Comparison of ENCODE assay signal across 13 cellular contexts in genomic region chrX:43676960-43677582, GRCh38. TPM values are rescaled to one million over a fixed set of nuclear protein-coding genes. Genes with fewer than 3 reads are reported as not detected.
DNase-seq lines count a peak whose midpoint lies in the region; ATAC-seq, FAIRE-seq and TF ChIP-seq lines count a peak whose summit lies in the region.
"Had no signal": no experiment of that assay in that cellular context is flagged by ENCODE, and none has a peak within 500 bp of the region (broad histone marks: within the 10 kb centered on the region; RNA-seq: fewer than 3 reads in every experiment).

No MANE protein-coding gene starts in this region.

- TF ChIP-seq POLR2A in H1 (IDR thresholded peaks at IDR 0.05; ENCODE audit: control extremely low read depth in 1 of 2, low read depth in 2 of 2, low read length in 2 of 2) = no peak

- no peak overlapping the region for H3K4me2 ChIP-seq in H1 (ENCODE audit: insufficient read depth in 1 of 2, low read depth in 2 of 2, low read length in 2 of 2)

- H2BK5ac ChIP-seq in H1 (ENCODE audit: low read depth, low read length) = no peak overlapping the region

- no peak overlapping the region for H4K91ac ChIP-seq in H1 (replicated peaks; ENCODE audit: insufficient read length, low read length)

- no peak overlapping the region for H2AFZ ChIP-seq in H1 (ENCODE audit: low read length)

- H3K4me1 Mint-ChIP-seq in naive thymus-derived CD8-positive, alpha-beta T cell = peaks cover 0 to 4% (median 0%) of the 10 kb centered on the region in 4 donors

- H3K36me3 ChIP-seq in H1 (ENCODE audit: control insufficient read depth in 2 of 4, insufficient read depth in 4 of 4, low read length in 3 of 4) = no peaks in the 10 kb centered on the region
- H3K36me3 ChIP-seq: neutrophil had no signal

- H2BK20ac ChIP-seq in H1 (ENCODE audit: low read length) = no peak overlapping the region

- H3K36me3 Mint-ChIP-seq in naive thymus-derived CD8-positive, alpha-beta T cell = no peaks in the 10 kb centered on the region

- no peaks in the 10 kb centered on the region for H3K23me2 ChIP-seq in H1 (ENCODE audit: low read depth, low read length)

- peak; percentile 47 to 60 for ATAC-seq in naive thymus-derived CD8-positive, alpha-beta T cell

- intact Hi-C loops in posterior cingulate gyrus (cut with DNase I) = no loop called here

- H3K9me3 ChIP-seq in H1 (ENCODE audit: insufficient read depth in 2 of 2, low read depth in 1 of 2, low read length in 1 of 2) = peaks cover 0 to 5% of the 10 kb centered on the region in 2 experiments; a peak in 1 of 4 replicates
- H3K9me3 ChIP-seq: Caco-2, neutrophil had no signal

- H3K4me1 ChIP-seq in H1 (replicated peaks in 1 of 4; ENCODE audit: control insufficient read depth in 3 of 4, insufficient read depth in 4 of 4, low read length in 3 of 4) = no peaks in the 10 kb centered on the region

- TF ChIP-seq CTCF in H1 (IDR thresholded peaks at IDR 0.05; ENCODE audit: control extremely low read depth in 1 of 3, insufficient read depth in 1 of 3, low read depth in 1 of 3, low read length in 3 of 3) (no peak), RWPE1 (conservative IDR thresholded peaks at IDR 0.05; ENCODE audit: low read depth) (no peak), D721Med (IDR thresholded peaks at IDR 0.05; ENCODE audit: insufficient read depth, missing control alignments) (no peak)

- H3K9me3 Mint-ChIP-seq in naive thymus-derived CD8-positive, alpha-beta T cell = peaks cover 0 to 2% (median 0%) of the 10 kb centered on the region in 9 donors
- H3K9me3 Mint-ChIP-seq: dendritic cell treated with granulocyte-macrophage colony-stimulating factor and Interleukin-4, amounts not matched to agents 40 ng/mL and 50 ng/mL, for 4 days had no signal

- H3K56ac ChIP-seq in H1 (replicated peaks; ENCODE audit: insufficient read length, low read depth, low read length) = no peak overlapping the region

- DNase-seq in DMS53 treated with DMSO at 0.1 percent for 48 hours (lab: John Stamatoyannopoulos, UW; ENCODE audit: unreplicated experiment) = peak; percentile 32
- peak; percentile 13 for DNase-seq in NCI-H446 treated with DMSO at 0.1 percent for 48 hours (lab: John Stamatoyannopoulos, UW)
- no peak for DNase-seq in H1 (ENCODE audit: low read depth in 1 of 2, low spot score in 2 of 2)
- DNase-seq in naive thymus-derived CD8-positive, alpha-beta T cell = peak in 4 of 10 donors; percentile 0 to 63 (median 20)
- DNase-seq in RWPE1 (ENCODE audit: low spot score) = no peak
- DNase-seq in posterior cingulate gyrus = no peak
- no peak for DNase-seq in D721Med (ENCODE audit: insufficient read length, low spot score)
- DNase-seq in NCI-H128 (lab: John Stamatoyannopoulos, UW; ENCODE audit: unreplicated experiment) = no peak
- DNase-seq: stimulated activated CD4-positive, alpha-beta T cell treated with anti-CD3 and anti-CD28 coated beads, Interleukin-1b, Interleukin-23, amount 100 ng/mL, for 48 hours; stimulated activated naive CD4-positive, alpha-beta T cell treated with Interleukin-2 at 50 U/mL for 16 hours had no signal

- H3K27ac Mint-ChIP-seq in naive thymus-derived CD8-positive, alpha-beta T cell = no peak overlapping the region
- H3K27ac Mint-ChIP-seq: dendritic cell treated with granulocyte-macrophage colony-stimulating factor and Interleukin-4, amounts not matched to agents 40 ng/mL and 50 ng/mL, for 4 days had no signal

- POLR2A ChIA-PET in H1 (lab: Charles Lee; ENCODE audit: partially characterized antibody) = no interaction called here
- POLR2A ChIA-PET in naive thymus-derived CD8-positive, alpha-beta T cell (lab: Charles Lee) = no interaction called here
- POLR2A ChIA-PET in RWPE1 (lab: Yijun Ruan, JAX; ENCODE audit: low non-redundant PET) = no interaction called here

- H3K4ac ChIP-seq in H1 (replicated peaks; ENCODE audit: insufficient read length, low read depth, low read length) = no peak overlapping the region

- H3K27ac ChIP-seq in H1 (ENCODE audit: low read depth, low read length) (no peak overlapping the region), RWPE1 (no peak overlapping the region)
- H3K27ac ChIP-seq: neutrophil had no signal

- H2AK5ac ChIP-seq in H1 (ENCODE audit: low read depth, low read length) = no peak overlapping the region

- H2BK120ac ChIP-seq in H1 (replicated peaks; ENCODE audit: low read depth, low read length) = no peak overlapping the region

- no peaks in the 10 kb centered on the region for H3K79me1 ChIP-seq in H1 (ENCODE audit: low read depth, low read length)

- CTCF ChIA-PET in H1 (lab: Charles Lee; ENCODE audit: partially characterized antibody) = interaction anchor here (0.6 kb wide), 1 partner anchor 44 kb away, joined by 3 read pairs; no protein-coding TSS in a partner anchor
- CTCF ChIA-PET in RWPE1 (lab: Yijun Ruan, JAX) = interaction anchor here (0.6 kb wide), 1 partner anchor 395 kb away, joined by 3 read pairs; no protein-coding TSS in a partner anchor

- H2BK15ac ChIP-seq in H1 (ENCODE audit: low read length) = no peak overlapping the region

- no peak overlapping the region for H3K9ac ChIP-seq in H1 (replicated peaks in 1 of 4; ENCODE audit: extremely low read depth in 1 of 4, low read depth in 3 of 4, low read length in 3 of 4)

- FAIRE-seq in H1 (lab: Jason Lieb, UNC) (peak; percentile 89), D721Med (lab: Jason Lieb, UNC) (no peak)

- no peaks in the 10 kb centered on the region for H3K79me2 ChIP-seq in H1 (ENCODE audit: control insufficient read depth in 1 of 2, insufficient read depth in 2 of 2, low read length in 2 of 2)

- no peak overlapping the region for H2BK12ac ChIP-seq in H1 (ENCODE audit: low read depth, low read length)

- no peak overlapping the region for H4K8ac ChIP-seq in H1 (ENCODE audit: extremely low read depth, insufficient read depth, low read length)

- H3K18ac ChIP-seq in H1 (ENCODE audit: extremely low read depth, low read length) = no peak overlapping the region

- H3K27me3 Mint-ChIP-seq in naive thymus-derived CD8-positive, alpha-beta T cell = no peaks in the 10 kb centered on the region
- H3K27me3 Mint-ChIP-seq: dendritic cell treated with granulocyte-macrophage colony-stimulating factor and Interleukin-4, amounts not matched to agents 40 ng/mL and 50 ng/mL, for 4 days had no signal

- H3K23ac ChIP-seq in H1 (ENCODE audit: insufficient read length) = no peak overlapping the region

- TF ChIP-seq RAD21 in H1 (IDR thresholded peaks at IDR 0.05 in 1 of 2, conservative IDR thresholded peaks at IDR 0.05 in 1 of 2; ENCODE audit: low read depth in 2 of 2, low read length in 2 of 2) = no peak

- TF ChIP-seq EP300 in H1 (IDR thresholded peaks at IDR 0.05; ENCODE audit: borderline replicate concordance in 1 of 2, low read depth in 2 of 2, low read length in 2 of 2) = no peak

- H3K14ac ChIP-seq in H1 (ENCODE audit: insufficient read length) = no peak overlapping the region

- H4K5ac ChIP-seq in H1 (ENCODE audit: insufficient read length, low read depth, low read length) = no peak overlapping the region

- H3K27me3 ChIP-seq in H1 (replicated peaks in 1 of 4; ENCODE audit: control insufficient read depth in 3 of 4, extremely low read depth in 1 of 4, insufficient read depth in 3 of 4, low read length in 3 of 4) = no peaks in the 10 kb centered on the region
- H3K27me3 ChIP-seq: neutrophil had no signal

- no peaks in the 10 kb centered on the region for H4K20me1 ChIP-seq in H1 (replicated peaks in 1 of 2; ENCODE audit: control insufficient read depth in 1 of 2, insufficient read depth in 2 of 2, low read length in 2 of 2)

- no peak overlapping the region for H3K4me3 Mint-ChIP-seq in naive thymus-derived CD8-positive, alpha-beta T cell
- H3K4me3 Mint-ChIP-seq: dendritic cell treated with granulocyte-macrophage colony-stimulating factor and Interleukin-4, amounts not matched to agents 40 ng/mL and 50 ng/mL, for 4 days had no signal

- H3K4me3 ChIP-seq in H1 (ENCODE audit: extremely low read depth in 1 of 4, insufficient read depth in 2 of 4, low read depth in 3 of 4, low read length in 4 of 4) = no peak overlapping the region

TF ChIP-seq in H1, 55 proteins besides CTCF, POLR2A, EP300 and RAD21 (continues in another document):
- no peak for TF ChIP-seq SAP30 (IDR thresholded peaks at IDR 0.05; ENCODE audit: insufficient read depth, insufficient replicate concordance, low read length)

RNA-seq across cellular contexts. Expression of gene MAOA, which starts 21.0 kb away (rescaled TPM):
- 6.1 and 8.2 TPM in 2 replicates for total RNA-seq in H1 (2021; fragmentation: NEBNext Ultra II Directional; extraction: Animal tissue kit (Norgen Biotek cat#: 25700))
- 2.4 and 2.6 TPM in 2 replicates for polyA plus RNA-seq in H1 (2011; rRNA removed)
- polyA plus RNA-seq in H1 (2011; cell fraction: cytosol; rRNA removed) = 3.6 TPM
- 2.2 TPM for polyA plus RNA-seq in H1 (2011; cell fraction: nucleus; rRNA removed)
- 3.7 to 6.0 TPM (median 4.7 TPM) in 4 replicates for polyA plus RNA-seq in H1 (2012, experiment 1 of 2)
- polyA plus RNA-seq in H1 (2012, experiment 2 of 2) = 0.60 TPM
- polyA plus RNA-seq in H1 (2013, experiment 1 of 2) = 3.3 TPM
- polyA plus RNA-seq in H1 (2013, experiment 2 of 2) = 2.9 TPM
- polyA minus RNA-seq in H1 (2011; rRNA and poly(A)+ RNA removed) = 6.8 and 7.1 TPM in 2 replicates
- polyA minus RNA-seq in H1 (2011; cell fraction: cytosol; rRNA and poly(A)+ RNA removed) = 3.5 TPM
- 2.1 TPM for polyA minus RNA-seq in H1 (2011; cell fraction: nucleus; rRNA and poly(A)+ RNA removed)
- under 1 TPM; 0.13 to 0.22 TPM for total RNA-seq in naive thymus-derived CD8-positive, alpha-beta T cell
- 1 to 10 TPM in 1 of 3 donors, not detected in 2; 1.2 TPM for polyA plus RNA-seq in naive thymus-derived CD8-positive, alpha-beta T cell

Comparison
In these comparisons a context has a peak if more than half of its experiments do, and no peak if none do; other contexts are left out.
1. DNase-seq: peak in DMS53 treated with DMSO at 0.1 percent for 48 hours (single experiment) and NCI-H446 treated with DMSO at 0.1 percent for 48 hours (single experiment); none in H1 (0 of 2), RWPE1 (single experiment), posterior cingulate gyrus (0 of 10), D721Med (single experiment) and NCI-H128 (single experiment).